Comparison of ENCODE assay signal across 27 cellular contexts in genomic region chr2:118599141-118599540, GRCh38.
"Had no signal": no experiment of that assay in that cellular context is flagged by ENCODE, and none has a peak within 500 bp of the region (broad histone marks: within the 10 kb centered on the region; RNA-seq: fewer than 3 reads in every experiment).

No MANE protein-coding gene starts in this region.

- ATAC-seq: effector memory CD8-positive, alpha-beta T cell; esophagus mucosa; foreskin keratinocyte; gastrocnemius medialis; gastroesophageal sphincter; heart left ventricle; heart right ventricle had no signal

- H3K36me3 ChIP-seq: colonic mucosa, esophagus muscularis mucosa, esophagus squamous epithelium, gastrocnemius medialis, gastroesophageal sphincter, heart left ventricle, heart right ventricle had no signal

- H3K4me1 ChIP-seq: colonic mucosa, esophagus muscularis mucosa, esophagus squamous epithelium, foreskin keratinocyte, gastrocnemius medialis, gastroesophageal sphincter, heart left ventricle, heart right ventricle had no signal

- DNase-seq: colonic mucosa; cortex of kidney; dermis blood vessel endothelial cell; dorsolateral prefrontal cortex; effector CD4-positive, alpha-beta T cell; effector CD8-positive, alpha-beta T cell; effector memory CD4-positive, alpha-beta T cell; effector memory CD8-positive, alpha-beta T cell; endodermal cell; erythroblast; esophagus squamous epithelium; foreskin fibroblast; foreskin keratinocyte; foreskin melanocyte; gastrocnemius medialis; glutamatergic neuron; head of caudate nucleus; heart left ventricle; heart right ventricle had no signal

- FAIRE-seq: colon, endometrium, endothelial cell of umbilical vein had no signal

- H3K27ac ChIP-seq: colonic mucosa, coronary artery, dorsolateral prefrontal cortex, epithelial cell of prostate, esophagus muscularis mucosa, esophagus squamous epithelium, foreskin keratinocyte, gastrocnemius medialis, gastroesophageal sphincter, heart left ventricle, heart right ventricle had no signal

- H3K27me3 ChIP-seq: colonic mucosa, esophagus squamous epithelium, foreskin keratinocyte, gastrocnemius medialis, gastroesophageal sphincter, heart left ventricle had no signal

- H3K4me3 ChIP-seq: colonic mucosa, coronary artery, dorsolateral prefrontal cortex, esophagus muscularis mucosa, esophagus squamous epithelium, gastrocnemius medialis, gastroesophageal sphincter, heart left ventricle, heart right ventricle had no signal

- H3K9me3 ChIP-seq: colonic mucosa, gastrocnemius medialis had no signal
